ENCODE assay signal across 15 cellular contexts in genomic region chr2:217279130-217279529, GRCh38.
DNase-seq lines count a peak whose midpoint lies in the region; FAIRE-seq and TF ChIP-seq lines count a peak whose summit lies in the region.
"Had no signal": no experiment of that assay in that cellular context is flagged by ENCODE, and none has a peak within 500 bp of the region (broad histone marks: within the 10 kb centered on the region; RNA-seq: fewer than 3 reads in every experiment).

No MANE protein-coding gene starts in this region.

- no peak for TF ChIP-seq CTCF in fibroblast of lung (conservative IDR thresholded peaks at IDR 0.05 in 1 of 2, IDR thresholded peaks at IDR 0.05 in 1 of 2; ENCODE audit: low read depth in 1 of 2, low read length in 2 of 2)
- TF ChIP-seq CTCF in sigmoid colon (IDR thresholded peaks at IDR 0.05): no peak
- no peak for TF ChIP-seq CTCF in testis (IDR thresholded peaks at IDR 0.05)

- TF ChIP-seq POLR2A in sigmoid colon (IDR thresholded peaks at IDR 0.05) (no peak), testis (IDR thresholded peaks at IDR 0.05) (no peak), GM12892 (IDR thresholded peaks at IDR 0.05; ENCODE audit: low read depth, low read length) (no peak)

- intact Hi-C loops in sigmoid colon (cut with DNase I) (no loop called here), testis (cut with DNase I; ENCODE audit: low total_unique reads) (no loop called here)

- no peak overlapping the region for H2AFZ ChIP-seq in fibroblast of lung (ENCODE audit: low read length)

- peak overlapping the region; percentile 21 for H3K4me2 ChIP-seq in fibroblast of lung (ENCODE audit: extremely low read depth, insufficient read depth, low read length)

- H3K79me2 ChIP-seq in fibroblast of lung (ENCODE audit: control insufficient read depth, insufficient read depth, low read length): no peaks in the 10 kb centered on the region

- no peak overlapping the region for H3K9ac ChIP-seq in fibroblast of lung (ENCODE audit: insufficient read depth, low read length)

- no peak overlapping the region for H3K4me3 ChIP-seq in fibroblast of lung (replicated peaks in 1 of 4; ENCODE audit: control extremely low read depth in 1 of 4, insufficient read depth in 1 of 4, low read depth in 3 of 4, low read length in 4 of 4)
- no peak overlapping the region for H3K4me3 ChIP-seq in sigmoid colon
- H3K4me3 ChIP-seq in testis: no peak overlapping the region

- H3K36me3 ChIP-seq in fibroblast of lung (ENCODE audit: control insufficient read depth, insufficient read depth, low read length) (no peaks in the 10 kb centered on the region), sigmoid colon (no peaks in the 10 kb centered on the region), testis (ENCODE audit: low read depth, missing control alignments) (no peaks in the 10 kb centered on the region)

- no peaks in the 10 kb centered on the region for H4K20me1 ChIP-seq in fibroblast of lung (ENCODE audit: control insufficient read depth, extremely low read depth, insufficient read depth, low read length)

- DNase-seq in AG20443 (ENCODE audit: low spot score): peak; percentile 16
- DNase-seq in LHCN-M2 (ENCODE audit: low read depth): peak; percentile 90
- peak in 1 of 2 donors; percentile 56 for DNase-seq in fibroblast of lung (ENCODE audit: low read depth in 2 of 2)
- DNase-seq in sigmoid colon: no peak
- no peak for DNase-seq in NCI-H524 treated with DMSO at 0.1 percent for 48 hours (lab: John Stamatoyannopoulos, UW)
- DNase-seq in NCI-H526 (lab: John Stamatoyannopoulos, UW): no peak
- DNase-seq in testis: no peak
- no peak for DNase-seq in GM12892 (ENCODE audit: insufficient read length)
- DNase-seq: activated CD4-positive, alpha-beta T cell treated with anti-CD3 and anti-CD28 coated beads, Interleukin-2, amount 50 U/mL, for 1 hour; activated T-cell treated with anti-CD3 and anti-CD28 coated beads, Interleukin-2, amount 50 U/mL, for 1 hour; C1 segment of cervical spinal cord; NCI-H1694 treated with DMSO at 0.1 percent for 48 hours; NCI-H510A; nucleus accumbens; stimulated activated naive CD4-positive, alpha-beta T cell had no signal

- peaks cover 31% of the 10 kb centered on the region for H3K4me1 ChIP-seq in fibroblast of lung (ENCODE audit: control insufficient read depth, extremely low read depth, insufficient read depth, low read length)
- H3K4me1 ChIP-seq in sigmoid colon: peaks cover 0 to 49% (median 37%) of the 10 kb centered on the region in 4 donors
- H3K4me1 ChIP-seq in testis: no peaks in the 10 kb centered on the region

- no peaks in the 10 kb centered on the region for H3K27me3 ChIP-seq in fibroblast of lung (ENCODE audit: control insufficient read depth, insufficient read depth, low read length)
- no peaks in the 10 kb centered on the region for H3K27me3 ChIP-seq in sigmoid colon
- no peaks in the 10 kb centered on the region for H3K27me3 ChIP-seq in testis

- H3K9me3 ChIP-seq in fibroblast of lung (ENCODE audit: control insufficient read depth, insufficient read depth, low read depth, low read length) (no peaks in the 10 kb centered on the region), sigmoid colon (no peaks in the 10 kb centered on the region), testis (no peaks in the 10 kb centered on the region)

- H3K27ac ChIP-seq in fibroblast of lung (ENCODE audit: insufficient read depth, low read length): peak overlapping the region; percentile 92
- peak overlapping the region; percentile 40 to 84 (median 68) for H3K27ac ChIP-seq in sigmoid colon
- H3K27ac ChIP-seq in testis: no peak overlapping the region

- TF ChIP-seq EP300 in sigmoid colon (IDR thresholded peaks at IDR 0.05): no peak

- 31 to 62% methylated on average over 3 of the region's 3 CpGs for WGBS in sigmoid colon, 2 donors
- 75 to 83% methylated on average over 3 of the region's 3 CpGs for WGBS in testis, 2 donors

- FAIRE-seq in GM12892 (lab: Jason Lieb, UNC): no peak

Comparison
In these comparisons a context has a peak if more than half of its experiments do, and no peak if none do; other contexts are left out.
1. DNase-seq: peak in AG20443 (single experiment) and LHCN-M2 (single experiment); none in sigmoid colon (single experiment), NCI-H524 treated with DMSO at 0.1 percent for 48 hours (single experiment), NCI-H526 (0 of 2), testis (single experiment) and GM12892 (single experiment).
2. H3K27ac ChIP-seq: peak in fibroblast of lung (single experiment) and sigmoid colon (4 of 4); none in testis (0 of 2).